In genomic region chr12:12725086-12725955, GRCh38 we compare ENCODE assay signal across 1 cellular context.
TF ChIP-seq lines count a peak whose summit lies in the region.

No MANE protein-coding gene starts in this region.

TF ChIP-seq in HepG2, 621 proteins besides CTCF, POLR2A, EP300 and RAD21 (continued from another document and continues in another):
- TF ChIP-seq ZNF331 (CRISPR knock-in tag; IDR thresholded peaks at IDR 0.05): peak; percentile 51; the same call in 1 of the 2 replicates
- no peak for TF ChIP-seq DPF2 (CRISPR knock-in tag; IDR thresholded peaks at IDR 0.05; ENCODE audit: borderline replicate concordance, low read depth)
- TF ChIP-seq ZNF709 (CRISPR knock-in tag; IDR thresholded peaks at IDR 0.05): no peak
- no peak for TF ChIP-seq SP1 (IDR thresholded peaks at IDR 0.05)
- peak; percentile 14; the same call in 1 of the 2 replicates for TF ChIP-seq SP1 (CRISPR knock-in tag; IDR thresholded peaks at IDR 0.05)
- no peak for TF ChIP-seq ZMYM2 (CRISPR knock-in tag; IDR thresholded peaks at IDR 0.05)
- TF ChIP-seq, protein P1, sequence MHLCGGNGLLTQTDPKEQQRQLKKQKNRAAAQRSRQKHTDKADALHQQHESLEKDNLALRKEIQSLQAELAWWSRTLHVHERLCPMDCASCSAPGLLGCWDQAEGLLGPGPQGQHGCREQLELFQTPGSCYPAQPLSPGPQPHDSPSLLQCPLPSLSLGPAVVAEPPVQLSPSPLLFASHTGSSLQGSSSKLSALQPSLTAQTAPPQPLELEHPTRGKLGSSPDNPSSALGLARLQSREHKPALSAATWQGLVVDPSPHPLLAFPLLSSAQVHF (CRISPR knock-in tag; IDR thresholded peaks at IDR 0.05): 0 out of 2 replicates have a peak, but pooled peaks have one; percentile 12
- TF ChIP-seq SOX6 (IDR thresholded peaks at IDR 0.05): no peak
- no peak; the same call in 1 of the 2 replicates for TF ChIP-seq SOX6 (CRISPR knock-in tag; IDR thresholded peaks at IDR 0.05)
- no peak for TF ChIP-seq PHF5A (CRISPR knock-in tag; IDR thresholded peaks at IDR 0.05; ENCODE audit: low read depth, unreplicated experiment)
- peak; percentile 64 for TF ChIP-seq MAX (IDR thresholded peaks at IDR 0.05)
- no peak for TF ChIP-seq RAD51 (IDR thresholded peaks at IDR 0.05; ENCODE audit: borderline replicate concordance)
- TF ChIP-seq, protein P2, sequence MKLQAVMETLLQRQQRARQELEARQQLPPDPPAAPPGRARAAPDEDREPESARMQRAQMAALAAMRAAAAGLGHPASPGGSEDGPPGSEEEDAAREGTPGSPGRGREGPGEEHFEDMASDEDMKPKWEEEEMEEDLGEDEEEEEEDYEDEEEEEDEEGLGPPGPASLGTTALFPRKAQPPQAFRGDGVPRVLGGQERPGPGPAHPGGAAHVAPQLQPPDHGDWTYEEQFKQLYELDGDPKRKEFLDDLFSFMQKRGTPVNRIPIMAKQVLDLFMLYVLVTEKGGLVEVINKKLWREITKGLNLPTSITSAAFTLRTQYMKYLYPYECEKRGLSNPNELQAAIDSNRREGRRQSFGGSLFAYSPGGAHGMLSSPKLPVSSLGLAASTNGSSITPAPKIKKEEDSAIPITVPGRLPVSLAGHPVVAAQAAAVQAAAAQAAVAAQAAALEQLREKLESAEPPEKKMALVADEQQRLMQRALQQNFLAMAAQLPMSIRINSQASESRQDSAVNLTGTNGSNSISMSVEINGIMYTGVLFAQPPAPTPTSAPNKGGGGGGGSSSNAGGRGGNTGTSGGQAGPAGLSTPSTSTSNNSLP (IDR thresholded peaks at IDR 0.05; ENCODE audit: low read depth, low read length): peak; percentile 66
- TF ChIP-seq MATR3 (CRISPR knock-in tag; IDR thresholded peaks at IDR 0.05): no peak
- TF ChIP-seq IKZF4 (CRISPR knock-in tag; IDR thresholded peaks at IDR 0.05; ENCODE audit: borderline replicate concordance, low read depth, not compliant biosample characterization): no peak
- TF ChIP-seq HMGA1 (CRISPR knock-in tag; conservative IDR thresholded peaks at IDR 0.05): no peak
- no peak for TF ChIP-seq ZNF547 (CRISPR knock-in tag; IDR thresholded peaks at IDR 0.05)
- TF ChIP-seq MAZ (IDR thresholded peaks at IDR 0.05; ENCODE audit: borderline replicate concordance, low read depth, low read length): peak; percentile 81
- TF ChIP-seq MAZ (CRISPR knock-in tag; IDR thresholded peaks at IDR 0.05; ENCODE audit: low read depth): peak; percentile 79; the same call in 1 of the 2 replicates
- peak; percentile 66 for TF ChIP-seq MED8 (CRISPR knock-in tag; IDR thresholded peaks at IDR 0.05; ENCODE audit: insufficient replicate concordance)
- no peak for TF ChIP-seq ZNF335 (CRISPR knock-in tag; IDR thresholded peaks at IDR 0.05)
- TF ChIP-seq CBX5 (CRISPR knock-in tag; IDR thresholded peaks at IDR 0.05; ENCODE audit: borderline replicate concordance): no peak
- peak; percentile 8; the same call in 1 of the 2 replicates for TF ChIP-seq BORCS8-MEF2B (CRISPR knock-in tag; IDR thresholded peaks at IDR 0.05)
- no peak for TF ChIP-seq ZBTB3 (CRISPR knock-in tag; IDR thresholded peaks at IDR 0.05; ENCODE audit: borderline replicate concordance, low read depth)
- TF ChIP-seq KLF9 (CRISPR knock-in tag; IDR thresholded peaks at IDR 0.05; ENCODE audit: low read depth): no peak
- TF ChIP-seq ASH2L (IDR thresholded peaks at IDR 0.05; ENCODE audit: insufficient read length, low read depth, low read length): peak; percentile 87
- peak; percentile 86 for TF ChIP-seq HNRNPLL (IDR thresholded peaks at IDR 0.05; ENCODE audit: low read depth, low read length, poor library complexity, severe bottlenecking)
- no peak for TF ChIP-seq FOXO4 (CRISPR knock-in tag; conservative IDR thresholded peaks at IDR 0.05)
- no peak for TF ChIP-seq SMC3 (IDR thresholded peaks at IDR 0.05; ENCODE audit: low read length)
- no peak for TF ChIP-seq TBP (CRISPR knock-in tag; IDR thresholded peaks at IDR 0.05)
- TF ChIP-seq ZNF839 (CRISPR knock-in tag; IDR thresholded peaks at IDR 0.05; ENCODE audit: borderline replicate concordance): no peak
- TF ChIP-seq ZNF503 (CRISPR knock-in tag; IDR thresholded peaks at IDR 0.05): peak; percentile 13
- TF ChIP-seq TBL1XR1 (IDR thresholded peaks at IDR 0.05; ENCODE audit: borderline replicate concordance, low read length, partially characterized antibody): peak; percentile 44
- peak; percentile 41; the same call in 1 of the 2 replicates for TF ChIP-seq RFXAP (CRISPR knock-in tag; IDR thresholded peaks at IDR 0.05; ENCODE audit: borderline replicate concordance)
- peak; percentile 61; the same call in 1 of the 2 replicates for TF ChIP-seq ZNF317 (CRISPR knock-in tag; IDR thresholded peaks at IDR 0.05)
- TF ChIP-seq, protein P3, sequence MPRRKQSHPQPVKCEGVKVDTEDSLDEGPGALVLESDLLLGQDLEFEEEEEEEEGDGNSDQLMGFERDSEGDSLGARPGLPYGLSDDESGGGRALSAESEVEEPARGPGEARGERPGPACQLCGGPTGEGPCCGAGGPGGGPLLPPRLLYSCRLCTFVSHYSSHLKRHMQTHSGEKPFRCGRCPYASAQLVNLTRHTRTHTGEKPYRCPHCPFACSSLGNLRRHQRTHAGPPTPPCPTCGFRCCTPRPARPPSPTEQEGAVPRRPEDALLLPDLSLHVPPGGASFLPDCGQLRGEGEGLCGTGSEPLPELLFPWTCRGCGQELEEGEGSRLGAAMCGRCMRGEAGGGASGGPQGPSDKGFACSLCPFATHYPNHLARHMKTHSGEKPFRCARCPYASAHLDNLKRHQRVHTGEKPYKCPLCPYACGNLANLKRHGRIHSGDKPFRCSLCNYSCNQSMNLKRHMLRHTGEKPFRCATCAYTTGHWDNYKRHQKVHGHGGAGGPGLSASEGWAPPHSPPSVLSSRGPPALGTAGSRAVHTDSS (CRISPR knock-in tag; conservative IDR thresholded peaks at IDR 0.05): no peak
- no peak for TF ChIP-seq HOMEZ (CRISPR knock-in tag; IDR thresholded peaks at IDR 0.05; ENCODE audit: low read depth)
- 0 out of 2 replicates have a peak, but pooled peaks have one; percentile 26 for TF ChIP-seq ZNF205 (CRISPR knock-in tag; IDR thresholded peaks at IDR 0.05)
- TF ChIP-seq SNAI1 (CRISPR knock-in tag; IDR thresholded peaks at IDR 0.05; ENCODE audit: borderline replicate concordance): no peak
- TF ChIP-seq, protein P4, sequence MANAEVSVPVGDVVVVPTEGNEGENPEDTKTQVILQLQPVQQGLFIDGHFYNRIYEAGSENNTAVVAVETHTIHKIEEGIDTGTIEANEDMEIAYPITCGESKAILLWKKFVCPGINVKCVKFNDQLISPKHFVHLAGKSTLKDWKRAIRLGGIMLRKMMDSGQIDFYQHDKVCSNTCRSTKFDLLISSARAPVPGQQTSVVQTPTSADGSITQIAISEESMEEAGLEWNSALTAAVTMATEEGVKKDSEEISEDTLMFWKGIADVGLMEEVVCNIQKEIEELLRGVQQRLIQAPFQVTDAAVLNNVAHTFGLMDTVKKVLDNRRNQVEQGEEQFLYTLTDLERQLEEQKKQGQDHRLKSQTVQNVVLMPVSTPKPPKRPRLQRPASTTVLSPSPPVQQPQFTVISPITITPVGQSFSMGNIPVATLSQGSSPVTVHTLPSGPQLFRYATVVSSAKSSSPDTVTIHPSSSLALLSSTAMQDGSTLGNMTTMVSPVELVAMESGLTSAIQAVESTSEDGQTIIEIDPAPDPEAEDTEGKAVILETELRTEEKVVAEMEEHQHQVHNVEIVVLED (CRISPR knock-in tag; IDR thresholded peaks at IDR 0.05; ENCODE audit: borderline replicate concordance): peak; percentile 86
- TF ChIP-seq RFXANK (CRISPR knock-in tag; IDR thresholded peaks at IDR 0.05): no peak
- TF ChIP-seq NRL (CRISPR knock-in tag; IDR thresholded peaks at IDR 0.05; ENCODE audit: borderline replicate concordance): peak; percentile 65
- peak; percentile 63 for TF ChIP-seq TMF1 (CRISPR knock-in tag; IDR thresholded peaks at IDR 0.05; ENCODE audit: low read depth)
- no peak for TF ChIP-seq AKNA (CRISPR knock-in tag; IDR thresholded peaks at IDR 0.05; ENCODE audit: borderline replicate concordance)
- no peak; the same call in 1 of the 2 replicates for TF ChIP-seq ZNF580 (CRISPR knock-in tag; IDR thresholded peaks at IDR 0.05; ENCODE audit: borderline replicate concordance, low read depth)
- TF ChIP-seq ZNF501 (CRISPR knock-in tag; IDR thresholded peaks at IDR 0.05): peak; percentile 51; the same call in 1 of the 2 replicates
- no peak for TF ChIP-seq ZNF83 (CRISPR knock-in tag; IDR thresholded peaks at IDR 0.05; ENCODE audit: borderline replicate concordance)
- 0 out of 2 replicates have a peak, but pooled peaks have one; percentile 21 for TF ChIP-seq ZNF776 (CRISPR knock-in tag; IDR thresholded peaks at IDR 0.05)
- 0 out of 2 replicates have a peak, but pooled peaks have one; percentile 9 for TF ChIP-seq WIZ (CRISPR knock-in tag; IDR thresholded peaks at IDR 0.05)
- peak; percentile 82 for TF ChIP-seq KLF6 (CRISPR knock-in tag; IDR thresholded peaks at IDR 0.05)
- TF ChIP-seq EEA1 (CRISPR knock-in tag; IDR thresholded peaks at IDR 0.05; ENCODE audit: borderline replicate concordance): no peak
- no peak for TF ChIP-seq ZNF557 (CRISPR knock-in tag; IDR thresholded peaks at IDR 0.05)
- no peak for TF ChIP-seq ZBTB1 (CRISPR knock-in tag; IDR thresholded peaks at IDR 0.05; ENCODE audit: borderline replicate concordance)
- TF ChIP-seq RORA (CRISPR knock-in tag; IDR thresholded peaks at IDR 0.05): no peak
- 0 out of 2 replicates have a peak, but pooled peaks have one; percentile 4 for TF ChIP-seq ZBTB7B (CRISPR knock-in tag; IDR thresholded peaks at IDR 0.05)
